1 cellular context compared by ENCODE assay signal in genomic region chr10:96089670-96090462, GRCh38.
A peak's percentile ranks its signal among the peaks of the same experiment; 100 is the strongest.
TF ChIP-seq lines count a peak whose summit lies in the region.

No MANE protein-coding gene starts in this region.

TF ChIP-seq in HEK293, 187 proteins besides CTCF, POLR2A, EP300 and RAD21 (continued from another document):
- TF ChIP-seq ZBTB49 (tag by site-specific recombination; IDR thresholded peaks at IDR 0.05; ENCODE audit: low read depth) (no peak), HOXA7 (CRISPR knock-in tag; IDR thresholded peaks at IDR 0.05; ENCODE audit: borderline replicate concordance) (no peak), ZNF521 (tag by site-specific recombination; IDR thresholded peaks at IDR 0.05) (no peak), ZNF561 (tag by site-specific recombination; IDR thresholded peaks at IDR 0.05; ENCODE audit: borderline replicate concordance) (peak; percentile 90), SP7 (tag by site-specific recombination; IDR thresholded peaks at IDR 0.05) (peak; percentile 85), PBX3 (CRISPR knock-in tag; IDR thresholded peaks at IDR 0.05) (peak; percentile 30; the same call in 1 of the 2 replicates), ZNF623 (tag by site-specific recombination; IDR thresholded peaks at IDR 0.05) (no peak; the same call in 1 of the 2 replicates), ZNF23 (tag by site-specific recombination; IDR thresholded peaks at IDR 0.05; ENCODE audit: borderline replicate concordance) (no peak), ZNF133 (tag by site-specific recombination; IDR thresholded peaks at IDR 0.05) (no peak), MYNN (tag by site-specific recombination; IDR thresholded peaks at IDR 0.05; ENCODE audit: borderline replicate concordance) (no peak), ZNF529 (tag by site-specific recombination; IDR thresholded peaks at IDR 0.05; ENCODE audit: insufficient replicate concordance) (no peak), ZNF837 (tag by site-specific recombination; IDR thresholded peaks at IDR 0.05) (no peak), ZBTB10 (tag by site-specific recombination; IDR thresholded peaks at IDR 0.05) (peak; percentile 49; the same call in 1 of the 2 replicates), ZNF707 (tag by site-specific recombination; IDR thresholded peaks at IDR 0.05) (no peak), ZNF366 (tag by site-specific recombination; conservative IDR thresholded peaks at IDR 0.05) (no peak), TCF7L2 (IDR thresholded peaks at IDR 0.05; ENCODE audit: borderline replicate concordance, low read depth, low read length) (no peak; the same call in 1 of the 2 replicates), ZNF394 (tag by site-specific recombination; IDR thresholded peaks at IDR 0.05; ENCODE audit: borderline replicate concordance) (peak; percentile 84), MEIS1 (CRISPR knock-in tag; IDR thresholded peaks at IDR 0.05; ENCODE audit: borderline replicate concordance) (no peak), OSR2 (tag by site-specific recombination; IDR thresholded peaks at IDR 0.05) (peak; percentile 51), ZNF280C (tag by site-specific recombination; IDR thresholded peaks at IDR 0.05) (no peak), ZNF677 (tag by site-specific recombination; IDR thresholded peaks at IDR 0.05) (no peak), SP3 (tag by site-specific recombination; IDR thresholded peaks at IDR 0.05) (peak; percentile 75), ZNF624 (tag by site-specific recombination; IDR thresholded peaks at IDR 0.05) (no peak), TSHZ1 (tag by site-specific recombination; IDR thresholded peaks at IDR 0.05; ENCODE audit: borderline replicate concordance) (no peak), FEZF1 (tag by site-specific recombination; IDR thresholded peaks at IDR 0.05) (0 out of 2 replicates have a peak, but pooled peaks have one; percentile 8), ZNF350 (tag by site-specific recombination; IDR thresholded peaks at IDR 0.05) (no peak), SCRT2 (tag by site-specific recombination; IDR thresholded peaks at IDR 0.05) (peak; percentile 15; the same call in 1 of the 2 replicates), PRDM10 (tag by site-specific recombination; IDR thresholded peaks at IDR 0.05) (peak; percentile 85), ZNF571 (tag by site-specific recombination; IDR thresholded peaks at IDR 0.05) (no peak), ZFHX2 (tag by site-specific recombination; conservative IDR thresholded peaks at IDR 0.05) (peak; percentile 46; the same call in 1 of the 2 replicates), ZNF169 (tag by site-specific recombination; IDR thresholded peaks at IDR 0.05) (no peak), ZBTB7A (tag by site-specific recombination; IDR thresholded peaks at IDR 0.05; ENCODE audit: low read depth) (peak; percentile 27), SP2 (tag by site-specific recombination; IDR thresholded peaks at IDR 0.05) (peak; percentile 89), ZNF704 (tag by site-specific recombination; IDR thresholded peaks at IDR 0.05) (no peak), ZNF266 (tag by site-specific recombination; IDR thresholded peaks at IDR 0.05; ENCODE audit: low read depth) (0 out of 2 replicates have a peak, but pooled peaks have one; percentile 6), ZNF548 (tag by site-specific recombination; IDR thresholded peaks at IDR 0.05) (no peak)
